Comparison of ENCODE assay signal across 8 cellular contexts in genomic region chr2:46915811-46916630, GRCh38. TPM values are rescaled to one million over a fixed set of nuclear protein-coding genes. Genes with fewer than 3 reads are reported as not detected.
DNase-seq lines count a peak whose midpoint lies in the region; ATAC-seq and TF ChIP-seq lines count a peak whose summit lies in the region.

No MANE protein-coding gene starts in this region.

- no peak for TF ChIP-seq CTCF in WTC11 (IDR thresholded peaks at IDR 0.05)
- TF ChIP-seq CTCF in cardiac fibroblast (IDR thresholded peaks at IDR 0.05; ENCODE audit: low read depth, low read length), result no peak
- TF ChIP-seq CTCF in spleen (IDR thresholded peaks at IDR 0.05 in 8 of 11, conservative IDR thresholded peaks at IDR 0.05 in 3 of 11), result no peak

- H3K27me3 ChIP-seq in spleen (replicated peaks in 1 of 7), result no peaks in the 10 kb centered on the region

- TF ChIP-seq POLR2A in spleen (IDR thresholded peaks at IDR 0.05), result peak in 1 of 3 donors; percentile 23

- H3K36me3 ChIP-seq in spleen, result peaks cover 0 to 14% (median 2%) of the 10 kb centered on the region in 6 donors

- peak; percentile 99 for DNase-seq in AG08395 (ENCODE audit: low spot score)
- peak; percentile 86 for DNase-seq in NCI-H2171 (lab: John Stamatoyannopoulos, UW)
- DNase-seq in WTC11 (ENCODE audit: low spot score), result peak; percentile 80
- peak; percentile 93 to 95 for DNase-seq in cardiac fibroblast (ENCODE audit: low read depth in 2 of 2)
- peak; percentile 92 for DNase-seq in inferior parietal cortex (ENCODE audit: extremely low spot score)
- DNase-seq in spleen, result peak; percentile 95

- ATAC-seq in GM18873 (IDR thresholded peaks at IDR 0.05; ENCODE audit: low FRiP score, unreplicated experiment) (peak; percentile 78), HG03108 (IDR thresholded peaks at IDR 0.05; ENCODE audit: unreplicated experiment) (peak; percentile 83), WTC11 (peak; percentile 76)

- no peaks in the 10 kb centered on the region for H3K27me3 Mint-ChIP-seq in WTC11 (ENCODE audit: low read depth)

- intact Hi-C loops in spleen (cut with DNase I; ENCODE audit: low total_unique reads), result no loop called here

- WGBS in spleen, 5 donors, result 0 to 1% (median 1%) methylated on average over 33 to 55 of the region's 55 CpGs

- H3K4me3 Mint-ChIP-seq in WTC11, result peak overlapping the region; percentile 90

- H3K4me1 Mint-ChIP-seq in WTC11, result peaks cover 25% of the 10 kb centered on the region

- POLR2A ChIA-PET in WTC11 (lab: Charles Lee), result interaction anchor here (0.7 kb wide), 1 partner anchor 23 kb away, joined by 3 read pairs; no protein-coding TSS in a partner anchor

- no peaks in the 10 kb centered on the region for H3K9me3 Mint-ChIP-seq in WTC11

- peak overlapping the region; percentile 88 for H3K27ac Mint-ChIP-seq in WTC11

- H3K9me3 ChIP-seq in spleen, result no peaks in the 10 kb centered on the region

- H3K4me1 ChIP-seq in spleen, result peaks cover 29 to 74% (median 53%) of the 10 kb centered on the region in 6 donors

- H3K27ac ChIP-seq in spleen, result peak overlapping the region; percentile 80 to 93 (median 92)

- CTCF ChIA-PET in WTC11 (lab: Charles Lee), result interaction anchor here (0.6 to 2.2 kb wide), 4 partner anchors 13 to 407 kb away, joined by 3 to 8 read pairs (median 3); no protein-coding TSS in a partner anchor

- H3K36me3 Mint-ChIP-seq in WTC11, result peaks cover 11% of the 10 kb centered on the region

- H3K4me3 ChIP-seq in cardiac fibroblast (replicated peaks in 1 of 2; ENCODE audit: low read depth in 2 of 2, low read length in 2 of 2) (peak overlapping the region; percentile 97 to 98), spleen (peak overlapping the region; percentile 66 to 99 (median 90))

TF ChIP-seq in WTC11, 78 proteins besides CTCF, POLR2A, EP300 and RAD21 (continues in another document):
- TF ChIP-seq E2F5 (CRISPR knock-in tag; IDR thresholded peaks at IDR 0.05) (peak; percentile 61; the same call in 1 of the 2 replicates), MLX (CRISPR knock-in tag; IDR thresholded peaks at IDR 0.05) (no peak), ERG (CRISPR knock-in tag; IDR thresholded peaks at IDR 0.05) (no peak), CREB1 (CRISPR knock-in tag; IDR thresholded peaks at IDR 0.05) (no peak), ZNF512 (CRISPR knock-in tag; IDR thresholded peaks at IDR 0.05; ENCODE audit: borderline replicate concordance) (no peak), MXD4 (CRISPR knock-in tag; IDR thresholded peaks at IDR 0.05; ENCODE audit: borderline replicate concordance) (no peak), ARID4B (CRISPR knock-in tag; IDR thresholded peaks at IDR 0.05; ENCODE audit: borderline replicate concordance) (peak; percentile 72; the same call in 1 of the 2 replicates), E2F4 (CRISPR knock-in tag; IDR thresholded peaks at IDR 0.05; ENCODE audit: borderline replicate concordance, low read depth) (no peak), KAT7 (CRISPR knock-in tag; IDR thresholded peaks at IDR 0.05; ENCODE audit: borderline replicate concordance) (peak; percentile 43; the same call in 1 of the 2 replicates), TEAD1 (CRISPR knock-in tag; IDR thresholded peaks at IDR 0.05) (peak; percentile 61), MAX (CRISPR knock-in tag; IDR thresholded peaks at IDR 0.05) (peak; percentile 86), FOXP1 (CRISPR knock-in tag; IDR thresholded peaks at IDR 0.05; ENCODE audit: borderline replicate concordance) (no peak; the same call in 1 of the 2 replicates), ETV6 (CRISPR knock-in tag; IDR thresholded peaks at IDR 0.05) (peak; percentile 42; the same call in 1 of the 2 replicates), TP53 (CRISPR knock-in tag; IDR thresholded peaks at IDR 0.05) (peak; percentile 80), ZMAT4 (CRISPR knock-in tag; IDR thresholded peaks at IDR 0.05) (no peak)

RNA-seq across cellular contexts. Expression of gene MCFD2, which starts 0.4 kb away (rescaled TPM):
- total RNA-seq in WTC11 (2021) (61.7 to 68.1 TPM (median 62.0 TPM) in 3 replicates), spleen (100 to 1,000 TPM in 1 of 7 donors, 10 to 100 TPM in 6; 53.4 to 112 (median 70.9) TPM)
- 10 to 100 TPM; 10.3 to 22.3 (median 14.0) TPM for polyA plus RNA-seq in spleen

RNA-seq across cellular contexts. Expression of gene TTC7A, which starts 25.0 kb away (rescaled TPM):
- total RNA-seq in WTC11 (2021) (12.3 to 17.4 TPM (median 12.8 TPM) in 3 replicates), spleen (10 to 100 TPM; 40.3 to 59.0 (median 47.6) TPM)
- 10 to 100 TPM; 13.6 to 37.6 (median 17.7) TPM for polyA plus RNA-seq in spleen

Comparison
In these comparisons a context has a peak if more than half of its experiments do, and no peak if none do; other contexts are left out.
1. Peak in every context shown above with its lines: DNase-seq, ATAC-seq, H3K4me3 ChIP-seq and H3K27ac ChIP-seq.